In genomic region chr18:46831434-46831833, GRCh38 we compare ENCODE assay signal across 29 cellular contexts.
"Had no signal": no experiment of that assay in that cellular context is flagged by ENCODE, and none has a peak within 500 bp of the region (broad histone marks: within the 10 kb centered on the region; RNA-seq: fewer than 3 reads in every experiment).

No MANE protein-coding gene starts in this region.

- H3K9me3 ChIP-seq: ascending aorta, breast epithelium, colonic mucosa had no signal

- H3K27me3 ChIP-seq: ascending aorta, breast epithelium, cardiac muscle cell, colonic mucosa had no signal

- FAIRE-seq: endometrium, frontal cortex had no signal

- DNase-seq: activated B cell treated with CpG ODN at 0.5 μM for 24 hours; activated CD4-positive, alpha-beta T cell treated with anti-CD3 and anti-CD28 coated beads for 48 hours; activated CD4-positive, alpha-beta T cell treated with anti-CD3 and anti-CD28 coated beads, Interleukin-2, amount 50 U/mL, for 1 hour; activated CD4-positive, alpha-beta T cell treated with anti-CD3 and anti-CD28 coated beads, Interleukin-2, amount 50 U/mL, for 48 hours; activated CD8-positive, alpha-beta memory T cell treated with anti-CD3 and anti-CD28 coated beads for 24 hours; activated CD8-positive, alpha-beta T cell treated with anti-CD3 and anti-CD28 coated beads for 36 hours; activated effector memory CD4-positive, alpha-beta T cell treated with Interleukin-2 at 50 U/mL for 16 hours; activated gamma-delta T cell treated with Interleukin-2 at 50 U/mL for 16 hours; activated naive CD4-positive, alpha-beta T cell treated with anti-CD3 and anti-CD28 coated beads, Interleukin-2, amount 10 ng/mL, durations not matched to agents 7 days and 5 days; activated naive CD8-positive, alpha-beta T cell treated with anti-CD3 and anti-CD28 coated beads, Interleukin-2, amount 10 ng/mL, durations not matched to agents 7 days and 5 days; activated T-cell treated with anti-CD3 and anti-CD28 coated beads, Interleukin-2, amount 50 U/mL, for 4 hours; central memory CD4-positive, alpha-beta T cell; cerebellar nuclear complex; colonic mucosa; effector CD8-positive, alpha-beta T cell; foreskin fibroblast; head of caudate nucleus; T-helper 17 cell; T1000; WERI-Rb-1 had no signal

- H3K27ac ChIP-seq: ascending aorta, breast epithelium, cardiac muscle cell, colonic mucosa, WERI-Rb-1 had no signal

- H3K4me3 ChIP-seq: ascending aorta, breast epithelium, cardiac muscle cell, colonic mucosa had no signal

- ATAC-seq: activated CD4-positive, CD25-positive, alpha-beta regulatory T cell treated with anti-CD3 and anti-CD28 coated beads, Interleukin-2, amount 50 U/mL, for 24 hours; activated CD8-positive, alpha-beta T cell treated with anti-CD3 and anti-CD28 coated beads for 36 hours; activated naive CD4-positive, alpha-beta T cell treated with anti-CD3 and anti-CD28 coated beads, Interleukin-2, amount 50 U/mL, for 72 hours; activated T-cell treated with anti-CD3 and anti-CD28 coated beads, Interleukin-2, amount 50 U/mL, for 4 hours; activated T-helper 17 cell treated with anti-CD3 and anti-CD28 coated beads, Interleukin-2, amount 50 U/mL, for 72 hours; esophagus mucosa; T-helper 17 cell had no signal

- H3K4me1 ChIP-seq: ascending aorta, breast epithelium, colonic mucosa had no signal
